ENCODE assay signal across 13 cellular contexts in the genomic region with DNA sequence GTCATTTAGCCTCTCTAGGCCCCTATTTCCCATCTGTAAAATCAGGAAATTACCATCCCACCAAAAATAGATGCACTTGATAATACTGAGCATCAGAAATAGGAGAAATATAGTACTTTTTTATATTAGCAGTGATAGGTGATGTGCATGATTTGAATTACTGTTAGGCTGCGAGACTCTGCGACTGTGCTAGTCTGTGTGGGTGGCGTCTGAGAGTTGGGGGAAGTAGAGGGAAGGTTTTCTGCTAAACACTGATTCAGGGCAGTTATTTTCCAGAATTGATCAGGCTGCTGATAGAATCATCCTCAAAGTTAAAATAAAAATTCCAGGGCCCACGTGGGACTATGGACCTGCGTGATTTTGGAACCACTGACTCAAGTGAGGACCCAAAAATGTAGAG.
DNase-seq lines count a peak whose midpoint lies in the region; ATAC-seq and TF ChIP-seq lines count a peak whose summit lies in the region.
"Had no signal": no experiment of that assay in that cellular context is flagged by ENCODE, and none has a peak within 500 bp of the region (broad histone marks: within the 10 kb centered on the region; RNA-seq: fewer than 3 reads in every experiment).

No MANE protein-coding gene starts in this region.

- H3K36me3 Mint-ChIP-seq in T-helper 2 cell treated with Interferon-gamma antibody and Interleukin-4, amounts not matched to agents 5 μg/mL and 100 μg/mL, for 36 hours (ENCODE audit: low read depth) = peaks cover 73% of the 10 kb centered on the region
- peaks cover 25 to 98% (median 46%) of the 10 kb centered on the region in 3 donors for H3K36me3 Mint-ChIP-seq in CD8-positive, alpha-beta memory T cell
- H3K36me3 Mint-ChIP-seq in naive thymus-derived CD4-positive, alpha-beta T cell = peaks cover 34 to 62% (median 54%) of the 10 kb centered on the region in 5 donors
- peaks cover 14% of the 10 kb centered on the region for H3K36me3 Mint-ChIP-seq in osteocyte (ENCODE audit: unreplicated experiment)

- intact Hi-C loops in naive thymus-derived CD4-positive, alpha-beta T cell (cut with micrococcal nuclease) = loop anchor here (2.0 to 5.0 kb wide), 5 partner anchors 14 to 277 kb away; no protein-coding TSS in a partner anchor

- H3K27me3 ChIP-seq in CD8-positive, alpha-beta memory T cell (ENCODE audit: insufficient read depth, low read length, poor library complexity, severe bottlenecking) = no peaks in the 10 kb centered on the region
- H3K27me3 ChIP-seq in naive thymus-derived CD4-positive, alpha-beta T cell (ENCODE audit: control insufficient read depth in 2 of 2, insufficient read depth in 2 of 2, low read length in 2 of 2) = no peaks in the 10 kb centered on the region
- H3K27me3 ChIP-seq: gastrocnemius medialis, SJSA1 had no signal

- DNase-seq in T-helper 2 cell treated with Interferon-gamma antibody and Interleukin-4, amounts not matched to agents 5 μg/mL and 100 μg/mL, for 36 hours (ENCODE audit: low spot score) = no peak
- no peak for DNase-seq in T-helper 2 cell
- DNase-seq in CD8-positive, alpha-beta memory T cell = no peak
- peak; percentile 35 for DNase-seq in activated naive CD4-positive, alpha-beta T cell treated with anti-CD3 and anti-CD28 coated beads, Interleukin-2, amount 50 U/mL, for 16 hours
- DNase-seq in naive thymus-derived CD4-positive, alpha-beta T cell = no peak
- no peak for DNase-seq in osteocyte (ENCODE audit: extremely low spot score, unreplicated experiment)
- DNase-seq: 8988T; activated effector memory CD4-positive, alpha-beta T cell treated with Interleukin-2 at 50 U/mL for 16 hours; gastrocnemius medialis; H7 had no signal

- CTCF ChIA-PET in CD8-positive, alpha-beta memory T cell (lab: Charles Lee) = interaction anchor here (1.2 to 7.1 kb wide), 5 partner anchors 75 to 159 kb away, joined by 3 to 131 read pairs (median 5); no protein-coding TSS in a partner anchor
- CTCF ChIA-PET in naive thymus-derived CD4-positive, alpha-beta T cell (lab: Charles Lee) = interaction anchor here (0.7 to 5.9 kb wide), 10 partner anchors 15 to 159 kb away, joined by 3 to 77 read pairs (median 3); no protein-coding TSS in a partner anchor

- no peak for TF ChIP-seq CTCF in osteocyte (IDR thresholded peaks at IDR 0.05)

- peak overlapping the region; percentile 21 for H3K27ac ChIP-seq in CD8-positive, alpha-beta memory T cell (ENCODE audit: low read depth, low read length)
- peak overlapping the region; percentile 72 for H3K27ac ChIP-seq in naive thymus-derived CD4-positive, alpha-beta T cell (ENCODE audit: low read depth, low read length)
- H3K27ac ChIP-seq: SJSA1 had no signal

- H3K4me3 ChIP-seq in CD8-positive, alpha-beta memory T cell (ENCODE audit: low read length) = peak overlapping the region; percentile 26
- peak overlapping the region; percentile 19 for H3K4me3 ChIP-seq in naive thymus-derived CD4-positive, alpha-beta T cell (ENCODE audit: low read length)
- H3K4me3 ChIP-seq: gastrocnemius medialis, SJSA1 had no signal

- POLR2A ChIA-PET in CD8-positive, alpha-beta memory T cell (lab: Charles Lee) = no interaction called here
- POLR2A ChIA-PET in naive thymus-derived CD4-positive, alpha-beta T cell (lab: Charles Lee) = interaction anchor here (0.7 to 4.7 kb wide), 13 partner anchors 9 to 185 kb away, joined by 3 to 94 read pairs (median 3); partner anchors contain the start of gene RIPOR2

- H3K4me1 Mint-ChIP-seq in T-helper 2 cell treated with Interferon-gamma antibody and Interleukin-4, amounts not matched to agents 5 μg/mL and 100 μg/mL, for 36 hours (ENCODE audit: low read depth) = peaks cover 70% of the 10 kb centered on the region
- peaks cover 79 to 87% (median 85%) of the 10 kb centered on the region in 3 donors for H3K4me1 Mint-ChIP-seq in CD8-positive, alpha-beta memory T cell
- H3K4me1 Mint-ChIP-seq in naive thymus-derived CD4-positive, alpha-beta T cell = peaks cover 63 to 90% (median 82%) of the 10 kb centered on the region in 7 donors
- peaks cover 6% of the 10 kb centered on the region for H3K4me1 Mint-ChIP-seq in osteocyte (ENCODE audit: unreplicated experiment)

- ATAC-seq in naive thymus-derived CD4-positive, alpha-beta T cell = no peak
- no peak for ATAC-seq in HG02870 (IDR thresholded peaks at IDR 0.05; ENCODE audit: unreplicated experiment)
- no peak for ATAC-seq in GM21381 (IDR thresholded peaks at IDR 0.05; ENCODE audit: unreplicated experiment)
- ATAC-seq: gastrocnemius medialis had no signal

- H3K9me3 ChIP-seq in CD8-positive, alpha-beta memory T cell (ENCODE audit: low read length) = no peaks in the 10 kb centered on the region
- no peaks in the 10 kb centered on the region for H3K9me3 ChIP-seq in naive thymus-derived CD4-positive, alpha-beta T cell (ENCODE audit: control insufficient read depth in 2 of 3, low read length in 3 of 3)
- H3K9me3 ChIP-seq: gastrocnemius medialis, SJSA1 had no signal

- H3K4me1 ChIP-seq in CD8-positive, alpha-beta memory T cell (ENCODE audit: insufficient read depth, low read length) = peaks cover 84% of the 10 kb centered on the region
- H3K4me1 ChIP-seq in naive thymus-derived CD4-positive, alpha-beta T cell (ENCODE audit: control insufficient read depth in 2 of 2, insufficient read depth in 2 of 2, low read length in 2 of 2) = peaks cover 74 to 83% of the 10 kb centered on the region in 2 donors
- H3K4me1 ChIP-seq: gastrocnemius medialis had no signal

- H3K36me3 ChIP-seq in CD8-positive, alpha-beta memory T cell (ENCODE audit: insufficient read depth, low read length) = peaks cover 74% of the 10 kb centered on the region
- peaks cover 44 to 86% (median 69%) of the 10 kb centered on the region in 3 experiments for H3K36me3 ChIP-seq in naive thymus-derived CD4-positive, alpha-beta T cell (ENCODE audit: control insufficient read depth in 2 of 3, insufficient read depth in 3 of 3, low read length in 3 of 3)
- H3K36me3 ChIP-seq: SJSA1 had no signal

- H3K9me3 Mint-ChIP-seq in T-helper 2 cell treated with Interferon-gamma antibody and Interleukin-4, amounts not matched to agents 5 μg/mL and 100 μg/mL, for 36 hours = no peaks in the 10 kb centered on the region
- H3K9me3 Mint-ChIP-seq in CD8-positive, alpha-beta memory T cell = no peaks in the 10 kb centered on the region
- no peaks in the 10 kb centered on the region for H3K9me3 Mint-ChIP-seq in naive thymus-derived CD4-positive, alpha-beta T cell
- H3K9me3 Mint-ChIP-seq in osteocyte (ENCODE audit: unreplicated experiment) = no peaks in the 10 kb centered on the region

- H3K27me3 Mint-ChIP-seq in T-helper 2 cell treated with Interferon-gamma antibody and Interleukin-4, amounts not matched to agents 5 μg/mL and 100 μg/mL, for 36 hours (ENCODE audit: low read depth) = no peaks in the 10 kb centered on the region
- H3K27me3 Mint-ChIP-seq in CD8-positive, alpha-beta memory T cell = peaks cover 0 to 2% of the 10 kb centered on the region in 2 donors
- no peaks in the 10 kb centered on the region for H3K27me3 Mint-ChIP-seq in naive thymus-derived CD4-positive, alpha-beta T cell
- H3K27me3 Mint-ChIP-seq in osteocyte (ENCODE audit: unreplicated experiment) = no peaks in the 10 kb centered on the region

- H3K27ac Mint-ChIP-seq in T-helper 2 cell treated with Interferon-gamma antibody and Interleukin-4, amounts not matched to agents 5 μg/mL and 100 μg/mL, for 36 hours = peak overlapping the region; percentile 91
- peak overlapping the region; percentile 77 to 93 (median 86) for H3K27ac Mint-ChIP-seq in CD8-positive, alpha-beta memory T cell
- peak overlapping the region; percentile 86 to 99 (median 94) for H3K27ac Mint-ChIP-seq in naive thymus-derived CD4-positive, alpha-beta T cell
- H3K27ac Mint-ChIP-seq in osteocyte (ENCODE audit: unreplicated experiment) = no peak overlapping the region

- H3K4me3 Mint-ChIP-seq in T-helper 2 cell treated with Interferon-gamma antibody and Interleukin-4, amounts not matched to agents 5 μg/mL and 100 μg/mL, for 36 hours = peak overlapping the region; percentile 75
- H3K4me3 Mint-ChIP-seq in CD8-positive, alpha-beta memory T cell = peak overlapping the region in 6 of 7 donors; percentile 76 to 85 (median 80)
- H3K4me3 Mint-ChIP-seq in naive thymus-derived CD4-positive, alpha-beta T cell = peak overlapping the region; percentile 43 to 89 (median 76)
- H3K4me3 Mint-ChIP-seq in osteocyte (ENCODE audit: unreplicated experiment) = no peak overlapping the region
